23 cellular contexts compared by ENCODE assay signal in the genomic region with DNA sequence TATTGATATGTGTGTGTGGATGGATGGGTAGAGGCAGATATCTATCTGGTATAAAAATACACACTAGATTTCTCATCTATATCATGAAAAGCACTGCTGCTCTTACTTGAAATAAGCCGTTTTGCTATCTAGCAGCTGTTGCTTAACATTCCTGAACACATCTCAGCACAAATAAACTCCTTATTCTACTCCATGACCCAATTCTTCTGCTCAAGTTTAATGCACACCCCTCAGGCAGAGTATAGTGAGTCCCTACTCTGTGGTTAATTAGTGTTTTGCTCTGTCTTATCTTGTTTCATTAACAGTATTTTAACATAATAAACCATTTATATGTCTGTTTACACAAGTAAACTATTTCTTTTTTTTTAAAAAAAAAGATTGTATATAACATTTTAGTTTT.
"Had no signal": no experiment of that assay in that cellular context is flagged by ENCODE, and none has a peak within 500 bp of the region (broad histone marks: within the 10 kb centered on the region; RNA-seq: fewer than 3 reads in every experiment).

No MANE protein-coding gene starts in this region.

- DNase-seq: cortex of kidney; dorsolateral prefrontal cortex; effector CD8-positive, alpha-beta T cell; head of caudate nucleus; left colon; left ventricle myocardium superior; mesenchymal stem cell; midbrain; occipital lobe; psoas muscle; retina; right lobe of liver; spleen; stimulated activated CD4-positive, alpha-beta T cell treated with anti-CD3 and anti-CD28 coated beads, Interleukin-15, amount 100 ng/mL, for 24 hours; stimulated activated CD4-positive, alpha-beta T cell treated with anti-CD3 and anti-CD28 coated beads, Interleukin-1b, Interleukin-23, amount 100 ng/mL, for 48 hours; stimulated activated CD4-positive, alpha-beta T cell treated with anti-CD3 and anti-CD28 coated beads, Interleukin-4, amount 100 ng/mL, for 4 hours; stimulated activated naive B cell treated with anti-CD40 and anti-IgM and Interleukin-4, amounts not matched to agents 10 μg/mL and 1 μg/mL and 100 μg/mL, for 72 hours; stimulated activated naive CD8-positive, alpha-beta T cell treated with anti-CD3 and anti-CD28 coated beads, Interleukin-15, amount 100 ng/mL, for 72 hours; transverse colon had no signal

- H3K27me3 ChIP-seq: dorsolateral prefrontal cortex, hepatocyte, right lobe of liver, spleen, transverse colon had no signal

- H3K4me3 Mint-ChIP-seq: natural killer cell treated with Interleukin-12 subunit alpha and Interleukin-12 subunit beta and Interleukin-15 and Interleukin-18, amount 100 ng/mL, for 72 hours; stimulated activated naive B cell treated with anti-CD40 and anti-IgM and Interleukin-4, amounts not matched to agents 10 μg/mL and 1 μg/mL and 100 μg/mL, for 72 hours; stimulated activated naive CD8-positive, alpha-beta T cell treated with anti-CD3 and anti-CD28 coated beads, Interleukin-15, amount 100 ng/mL, for 72 hours had no signal

- H3K27ac ChIP-seq: dorsolateral prefrontal cortex, hepatocyte, psoas muscle, right lobe of liver, spleen, thoracic aorta, transverse colon had no signal

- H3K36me3 Mint-ChIP-seq: stimulated activated naive B cell treated with anti-CD40 and anti-IgM and Interleukin-4, amounts not matched to agents 10 μg/mL and 1 μg/mL and 100 μg/mL, for 72 hours had no signal

- H3K9me3 ChIP-seq: psoas muscle, right lobe of liver, thoracic aorta, transverse colon had no signal

- H3K4me3 ChIP-seq: dorsolateral prefrontal cortex, hepatocyte, lung, psoas muscle, right lobe of liver, spleen, thoracic aorta, transverse colon had no signal

- H3K4me1 Mint-ChIP-seq: stimulated activated naive B cell treated with anti-CD40 and anti-IgM and Interleukin-4, amounts not matched to agents 10 μg/mL and 1 μg/mL and 100 μg/mL, for 72 hours; stimulated activated naive CD8-positive, alpha-beta T cell treated with anti-CD3 and anti-CD28 coated beads, Interleukin-15, amount 100 ng/mL, for 72 hours had no signal

- H3K27ac Mint-ChIP-seq: natural killer cell treated with Interleukin-12 subunit alpha and Interleukin-12 subunit beta and Interleukin-15 and Interleukin-18, amount 100 ng/mL, for 72 hours; stimulated activated naive B cell treated with anti-CD40 and anti-IgM and Interleukin-4, amounts not matched to agents 10 μg/mL and 1 μg/mL and 100 μg/mL, for 72 hours; stimulated activated naive CD8-positive, alpha-beta T cell treated with anti-CD3 and anti-CD28 coated beads, Interleukin-15, amount 100 ng/mL, for 72 hours had no signal

- H3K9me3 Mint-ChIP-seq: stimulated activated naive CD8-positive, alpha-beta T cell treated with anti-CD3 and anti-CD28 coated beads, Interleukin-15, amount 100 ng/mL, for 72 hours had no signal

- H3K27me3 Mint-ChIP-seq: natural killer cell treated with Interleukin-12 subunit alpha and Interleukin-12 subunit beta and Interleukin-15 and Interleukin-18, amount 100 ng/mL, for 72 hours; stimulated activated naive B cell treated with anti-CD40 and anti-IgM and Interleukin-4, amounts not matched to agents 10 μg/mL and 1 μg/mL and 100 μg/mL, for 72 hours; stimulated activated naive CD8-positive, alpha-beta T cell treated with anti-CD3 and anti-CD28 coated beads, Interleukin-15, amount 100 ng/mL, for 72 hours had no signal

- H3K4me1 ChIP-seq: psoas muscle, right lobe of liver, spleen, transverse colon had no signal

- H3K36me3 ChIP-seq: right lobe of liver, spleen, thoracic aorta, transverse colon had no signal
